ENCODE assay signal across 17 cellular contexts in the genomic region with DNA sequence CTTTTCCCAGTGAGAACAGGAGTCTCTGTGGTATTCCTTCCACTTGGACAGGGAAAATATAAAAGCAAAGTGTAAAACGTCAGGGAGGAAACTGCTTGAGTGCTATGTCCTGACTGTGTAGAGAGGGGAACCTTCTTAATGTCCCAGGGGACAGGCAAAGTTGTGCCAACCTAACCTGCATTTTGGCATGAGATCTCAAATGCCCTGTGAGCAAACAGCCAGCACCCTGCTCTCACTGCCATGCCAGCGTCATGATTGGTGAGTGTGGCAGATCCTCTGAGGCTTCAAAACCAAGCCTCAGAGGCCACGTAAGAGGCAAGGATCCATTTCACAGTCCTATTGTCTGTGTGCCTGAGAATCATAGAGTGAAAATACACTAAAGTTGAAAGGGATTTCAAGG. TPM values are rescaled to one million over a fixed set of nuclear protein-coding genes. Genes with fewer than 3 reads are reported as not detected.
DNase-seq lines count a peak whose midpoint lies in the region; ATAC-seq and TF ChIP-seq lines count a peak whose summit lies in the region.
"Had no signal": no experiment of that assay in that cellular context is flagged by ENCODE, and none has a peak within 500 bp of the region (broad histone marks: within the 10 kb centered on the region; RNA-seq: fewer than 3 reads in every experiment).

No MANE protein-coding gene starts in this region.

- intact Hi-C loops in esophagus muscularis mucosa (cut with DNase I): no loop called here

- no peak for TF ChIP-seq EP300 in esophagus muscularis mucosa (IDR thresholded peaks at IDR 0.05)

- no peaks in the 10 kb centered on the region for H3K36me3 ChIP-seq in esophagus muscularis mucosa
- H3K36me3 ChIP-seq: BE2C, HAP-1 had no signal

- in situ Hi-C loops in ACHN (cut with HindIII; ENCODE audit: low pct_ligation_motif_present, low pct_unique_long_range_greater_than_20kb, low sequenced_read_pairs): no loop called here

- no peak for ATAC-seq in stimulated activated effector memory CD8-positive, alpha-beta T cell treated with anti-CD3 and anti-CD28 coated beads, Interleukin-12 subunit alpha, Interleukin-12 subunit beta, amount 100 ng/mL, for 72 hours
- ATAC-seq in GM18868 (IDR thresholded peaks at IDR 0.05; ENCODE audit: unreplicated experiment): no peak
- ATAC-seq: Panc1 had no signal

- 77% methylated on average over 3 of the region's 3 CpGs for WGBS in esophagus muscularis mucosa

- peak overlapping the region in 2 of 3 donors; percentile 46 to 50 for H3K27ac Mint-ChIP-seq in IgD-negative memory B cell
- H3K27ac Mint-ChIP-seq in stimulated activated effector memory CD8-positive, alpha-beta T cell treated with anti-CD3 and anti-CD28 coated beads, Interleukin-12 subunit alpha, Interleukin-12 subunit beta, amount 100 ng/mL, for 72 hours: peak overlapping the region; percentile 61
- H3K27ac Mint-ChIP-seq: CD4-positive, alpha-beta T cell had no signal

- H3K27me3 Mint-ChIP-seq in IgD-negative memory B cell: no peaks in the 10 kb centered on the region
- H3K27me3 Mint-ChIP-seq: CD4-positive, alpha-beta T cell had no signal

- peak overlapping the region in 2 of 4 donors; percentile 21 to 24 for H3K27ac ChIP-seq in esophagus muscularis mucosa (replicated peaks in 1 of 4)
- H3K27ac ChIP-seq: HL-60, SK-N-MC had no signal

- H3K4me1 Mint-ChIP-seq in IgD-negative memory B cell: peaks cover 12 to 15% (median 14%) of the 10 kb centered on the region in 3 donors
- peaks cover 17% of the 10 kb centered on the region for H3K4me1 Mint-ChIP-seq in stimulated activated effector memory CD8-positive, alpha-beta T cell treated with anti-CD3 and anti-CD28 coated beads, Interleukin-12 subunit alpha, Interleukin-12 subunit beta, amount 100 ng/mL, for 72 hours

- DNase-seq in GM20000 (ENCODE audit: low spot score) (no peak), esophagus muscularis mucosa (ENCODE audit: extremely low spot score) (peak; percentile 50), ACHN (no peak), hypothalamus (lab: John Stamatoyannopoulos, UW) (no peak)
- no peak for DNase-seq in stimulated activated effector memory CD8-positive, alpha-beta T cell treated with anti-CD3 and anti-CD28 coated beads, Interleukin-12 subunit alpha, Interleukin-12 subunit beta, amount 100 ng/mL, for 72 hours (ENCODE audit: low spot score in 2 of 2)
- DNase-seq: Calu3, NCI-H146, NCI-H2081, NCI-H774 had no signal

- peaks cover 19 to 45% (median 30%) of the 10 kb centered on the region in 4 donors for H3K4me1 ChIP-seq in esophagus muscularis mucosa
- H3K4me1 ChIP-seq: BE2C, HAP-1 had no signal

- TF ChIP-seq POLR2A in esophagus muscularis mucosa (IDR thresholded peaks at IDR 0.05; ENCODE audit: low read depth): no peak

- peaks cover 3% of the 10 kb centered on the region for H3K36me3 Mint-ChIP-seq in IgD-negative memory B cell
- H3K36me3 Mint-ChIP-seq in stimulated activated effector memory CD8-positive, alpha-beta T cell treated with anti-CD3 and anti-CD28 coated beads, Interleukin-12 subunit alpha, Interleukin-12 subunit beta, amount 100 ng/mL, for 72 hours: no peaks in the 10 kb centered on the region

- peak overlapping the region in 1 of 4 donors; percentile 29 for H3K4me3 Mint-ChIP-seq in IgD-negative memory B cell
- H3K4me3 Mint-ChIP-seq in stimulated activated effector memory CD8-positive, alpha-beta T cell treated with anti-CD3 and anti-CD28 coated beads, Interleukin-12 subunit alpha, Interleukin-12 subunit beta, amount 100 ng/mL, for 72 hours: no peak overlapping the region
- H3K4me3 Mint-ChIP-seq: CD4-positive, alpha-beta T cell had no signal

- H3K27me3 ChIP-seq in esophagus muscularis mucosa: no peaks in the 10 kb centered on the region
- H3K27me3 ChIP-seq: BE2C had no signal

- no peaks in the 10 kb centered on the region for H3K9me3 Mint-ChIP-seq in IgD-negative memory B cell
- H3K9me3 Mint-ChIP-seq in stimulated activated effector memory CD8-positive, alpha-beta T cell treated with anti-CD3 and anti-CD28 coated beads, Interleukin-12 subunit alpha, Interleukin-12 subunit beta, amount 100 ng/mL, for 72 hours: no peaks in the 10 kb centered on the region
- H3K9me3 Mint-ChIP-seq: CD4-positive, alpha-beta T cell had no signal

- TF ChIP-seq CTCF in GM20000 (IDR thresholded peaks at IDR 0.05; ENCODE audit: extremely low read depth, missing control alignments) (peak; percentile 6), esophagus muscularis mucosa (IDR thresholded peaks at IDR 0.05) (no peak)

- H3K4me3 ChIP-seq in esophagus muscularis mucosa: no peak overlapping the region
- H3K4me3 ChIP-seq: HAP-1, SK-N-MC had no signal

- no peaks in the 10 kb centered on the region for H3K9me3 ChIP-seq in esophagus muscularis mucosa
- H3K9me3 ChIP-seq: BE2C, HAP-1 had no signal

RNA-seq across cellular contexts. Expression of gene RAP1A, which starts 49.7 kb away (rescaled TPM):
- 44.9 TPM for polyA plus RNA-seq in IgD-negative memory B cell
- total RNA-seq in esophagus muscularis mucosa: 100 to 1,000 TPM; 171 to 325 (median 216) TPM
